8 cellular contexts compared by ENCODE assay signal in the genomic region with DNA sequence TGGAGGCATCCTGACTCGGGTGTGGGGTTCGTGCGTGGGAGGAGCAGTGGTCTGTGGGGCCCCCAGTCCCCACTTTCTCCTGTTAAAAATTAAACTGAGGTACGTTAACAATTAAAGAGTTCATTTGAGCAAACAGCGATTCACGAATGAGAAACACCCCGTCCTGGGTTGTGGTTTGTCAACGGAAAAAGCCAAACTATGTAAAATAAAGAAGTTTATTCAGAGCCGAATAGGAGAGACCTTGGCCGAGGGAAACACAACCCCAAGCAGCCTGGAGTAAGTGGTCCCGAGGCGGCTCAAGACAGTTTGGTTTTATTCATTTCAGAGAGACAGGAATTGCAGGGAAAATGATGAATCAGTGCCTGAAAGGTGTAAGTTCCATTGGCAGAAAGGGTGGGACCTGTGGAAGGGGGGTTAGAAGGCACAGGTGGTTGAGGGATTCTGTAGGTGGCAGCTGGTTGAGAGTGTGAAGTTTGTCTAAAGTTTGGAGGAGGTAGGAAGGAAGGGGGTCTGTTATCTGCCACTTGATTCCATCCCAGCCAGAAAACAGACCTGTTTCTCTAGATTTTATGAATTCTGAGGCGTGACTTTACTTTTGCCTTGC. TPM values are rescaled to one million over a fixed set of nuclear protein-coding genes. Genes with fewer than 3 reads are reported as not detected.
A peak's percentile ranks its signal among the peaks of the same experiment; 100 is the strongest.
DNase-seq lines count a peak whose midpoint lies in the region; ATAC-seq and TF ChIP-seq lines count a peak whose summit lies in the region.
"Not testable (repeated sequence)": the region's sequence is repeated elsewhere in the genome, so short reads cannot be mapped to it uniquely, and the experiment has no call there.

No MANE protein-coding gene starts in this region.

- peaks cover 23% of the 10 kb centered on the region for H3K9me3 Mint-ChIP-seq in activated CD4-positive, alpha-beta memory T cell treated with anti-CD3 and anti-CD28 coated beads, Interleukin-2, amount 10 ng/mL, durations not matched to agents 7 days and 5 days
- H3K9me3 Mint-ChIP-seq in glutamatergic neuron (ENCODE audit: unreplicated experiment) = peaks cover 19% of the 10 kb centered on the region
- H3K9me3 Mint-ChIP-seq in mesothelial cell of epicardium = peaks cover 12% of the 10 kb centered on the region

- peak overlapping the region; percentile 95 for H3K27ac ChIP-seq in 22Rv1

- H3K4me3 ChIP-seq in cardiac fibroblast (replicated peaks in 1 of 2; ENCODE audit: low read depth in 2 of 2, low read length in 2 of 2) (peak overlapping the region; percentile 86 to 91), skeletal muscle cell (ENCODE audit: low read depth, low read length) (peak overlapping the region; percentile 90)

- H3K4me1 Mint-ChIP-seq in activated CD4-positive, alpha-beta memory T cell treated with anti-CD3 and anti-CD28 coated beads, Interleukin-2, amount 10 ng/mL, durations not matched to agents 7 days and 5 days = peaks cover 37% of the 10 kb centered on the region
- peaks cover 14% of the 10 kb centered on the region for H3K4me1 Mint-ChIP-seq in glutamatergic neuron (ENCODE audit: low read depth, unreplicated experiment)
- H3K4me1 Mint-ChIP-seq in mesothelial cell of epicardium = peaks cover 40% of the 10 kb centered on the region

- peaks cover 51% of the 10 kb centered on the region for H3K36me3 Mint-ChIP-seq in activated CD4-positive, alpha-beta memory T cell treated with anti-CD3 and anti-CD28 coated beads, Interleukin-2, amount 10 ng/mL, durations not matched to agents 7 days and 5 days (ENCODE audit: low read depth)
- H3K36me3 Mint-ChIP-seq in glutamatergic neuron (ENCODE audit: unreplicated experiment) = not testable (repeated sequence)
- peaks cover 30% of the 10 kb centered on the region for H3K36me3 Mint-ChIP-seq in mesothelial cell of epicardium

- H3K27ac Mint-ChIP-seq in activated CD4-positive, alpha-beta memory T cell treated with anti-CD3 and anti-CD28 coated beads, Interleukin-2, amount 10 ng/mL, durations not matched to agents 7 days and 5 days = peak overlapping the region; percentile 88
- peak overlapping the region; percentile 87 for H3K27ac Mint-ChIP-seq in glutamatergic neuron (ENCODE audit: unreplicated experiment)
- peak overlapping the region; percentile 77 for H3K27ac Mint-ChIP-seq in mesothelial cell of epicardium

- not testable (repeated sequence) for H3K27me3 Mint-ChIP-seq in activated CD4-positive, alpha-beta memory T cell treated with anti-CD3 and anti-CD28 coated beads, Interleukin-2, amount 10 ng/mL, durations not matched to agents 7 days and 5 days; mesothelial cell of epicardium (ENCODE audit: low read depth)
- peaks cover 13% of the 10 kb centered on the region for H3K27me3 Mint-ChIP-seq in glutamatergic neuron (ENCODE audit: unreplicated experiment)

- ATAC-seq in GM18873 (IDR thresholded peaks at IDR 0.05; ENCODE audit: low FRiP score, unreplicated experiment) = peak; percentile 4

- H3K4me3 Mint-ChIP-seq in activated CD4-positive, alpha-beta memory T cell treated with anti-CD3 and anti-CD28 coated beads, Interleukin-2, amount 10 ng/mL, durations not matched to agents 7 days and 5 days = peak overlapping the region; percentile 95
- peak overlapping the region; percentile 89 for H3K4me3 Mint-ChIP-seq in glutamatergic neuron (ENCODE audit: unreplicated experiment)
- peak overlapping the region; percentile 98 for H3K4me3 Mint-ChIP-seq in mesothelial cell of epicardium

- DNase-seq in NCI-H69 (lab: John Stamatoyannopoulos, UW) = peak; percentile 14
- DNase-seq in activated CD4-positive, alpha-beta memory T cell treated with anti-CD3 and anti-CD28 coated beads, Interleukin-2, amount 10 ng/mL, durations not matched to agents 7 days and 5 days; cardiac fibroblast (ENCODE audit: low read depth in 2 of 2); glutamatergic neuron; mesothelial cell of epicardium (ENCODE audit: low spot score in 2 of 2, unreplicated experiment in 2 of 2); skeletal muscle cell (ENCODE audit: low read depth): not testable (repeated sequence)

- CTCF ChIA-PET in activated CD4-positive, alpha-beta memory T cell treated with anti-CD3 and anti-CD28 coated beads, Interleukin-2, amount 10 ng/mL, durations not matched to agents 7 days and 5 days (lab: Charles Lee) = interaction anchor here (3.3 kb wide), 1 partner anchor 166 kb away, joined by 14 read pairs; no protein-coding TSS in a partner anchor

- POLR2A ChIA-PET in activated CD4-positive, alpha-beta memory T cell treated with anti-CD3 and anti-CD28 coated beads, Interleukin-2, amount 10 ng/mL, durations not matched to agents 7 days and 5 days (lab: Charles Lee) = interaction anchor here (0.9 to 6.3 kb wide), 6 partner anchors 38 to 407 kb away, joined by 5 to 79 read pairs (median 14); a partner anchor contains a TSS

- not testable (repeated sequence) for TF ChIP-seq CTCF in 22Rv1 (IDR thresholded peaks at IDR 0.05); cardiac fibroblast (IDR thresholded peaks at IDR 0.05; ENCODE audit: low read depth, low read length); glutamatergic neuron (IDR thresholded peaks at IDR 0.05; ENCODE audit: partially characterized antibody, unreplicated experiment); mesothelial cell of epicardium (IDR thresholded peaks at IDR 0.05; ENCODE audit: unreplicated experiment)

RNA-seq across cellular contexts. Expression of a gene that starts 0.8 kb away (rescaled TPM):
- total RNA-seq in activated CD4-positive, alpha-beta memory T cell treated with anti-CD3 and anti-CD28 coated beads, Interleukin-2, amount 10 ng/mL, durations not matched to agents 7 days and 5 days = 10 to 100 TPM; 19.1 to 20.4 TPM
- 17.8 TPM for total RNA-seq in glutamatergic neuron (ENCODE audit: unreplicated experiment)
- 13.4 to 15.0 TPM (median 14.2 TPM) in 3 replicates for total RNA-seq in mesothelial cell of epicardium

RNA-seq across cellular contexts. Expression of a gene that starts 38.1 kb away (rescaled TPM):
- 1 to 10 TPM; 2.3 to 2.7 TPM for total RNA-seq in activated CD4-positive, alpha-beta memory T cell treated with anti-CD3 and anti-CD28 coated beads, Interleukin-2, amount 10 ng/mL, durations not matched to agents 7 days and 5 days
- total RNA-seq in glutamatergic neuron (ENCODE audit: unreplicated experiment) (29.6 TPM), mesothelial cell of epicardium (25.1 to 27.8 TPM (median 27.8 TPM) in 3 replicates)

RNA-seq across cellular contexts. Expression of a gene that starts 39.2 kb away (rescaled TPM):
- total RNA-seq in activated CD4-positive, alpha-beta memory T cell treated with anti-CD3 and anti-CD28 coated beads, Interleukin-2, amount 10 ng/mL, durations not matched to agents 7 days and 5 days = 1 to 10 TPM; 1.4 to 2.2 TPM
- total RNA-seq in glutamatergic neuron (ENCODE audit: unreplicated experiment) (10.3 TPM), mesothelial cell of epicardium (5.9 to 7.2 TPM (median 7.1 TPM) in 3 replicates)
